Comparison of ENCODE assay signal across 27 cellular contexts in the genomic region with DNA sequence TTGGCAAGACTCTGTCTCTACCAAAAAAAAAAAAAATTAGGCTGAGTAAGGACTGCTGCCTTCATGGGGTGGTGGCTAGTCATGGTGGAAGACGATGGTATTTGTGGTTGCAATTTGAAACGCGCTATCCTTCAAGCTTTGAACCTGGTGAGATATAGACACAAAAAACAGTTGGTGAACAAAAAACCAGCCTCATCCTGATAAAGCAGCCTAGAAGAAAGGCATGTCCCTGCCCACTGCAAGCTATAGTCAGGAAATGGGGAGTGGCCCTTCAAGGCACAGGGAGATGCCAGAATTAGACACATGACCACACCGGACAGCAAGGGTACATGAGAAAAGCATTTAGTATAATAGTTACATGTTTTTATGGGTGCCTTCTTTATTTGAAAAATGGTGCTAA.
"Had no signal": no experiment of that assay in that cellular context is flagged by ENCODE, and none has a peak within 500 bp of the region (broad histone marks: within the 10 kb centered on the region; RNA-seq: fewer than 3 reads in every experiment).

No MANE protein-coding gene starts in this region.

- H3K9me3 ChIP-seq: colonic mucosa, Peyer's patch had no signal

- H3K27me3 ChIP-seq: colonic mucosa, Peyer's patch had no signal

- H3K4me1 ChIP-seq: colonic mucosa, Peyer's patch had no signal

- H3K4me3 Mint-ChIP-seq: activated CD4-positive, alpha-beta memory T cell treated with anti-CD3 and anti-CD28 coated beads, Interleukin-2, amount 10 ng/mL, durations not matched to agents 7 days and 5 days; activated naive CD4-positive, alpha-beta T cell treated with anti-CD3 and anti-CD28 coated beads for 36 hours; activated naive CD8-positive, alpha-beta T cell; activated T-helper 17 cell treated with anti-CD3 and anti-CD28 coated beads, Interleukin-2, amount 50 U/mL, for 72 hours; T-helper 17 cell had no signal

- H3K4me3 ChIP-seq: colonic mucosa, Peyer's patch had no signal

- ATAC-seq: activated T-helper 17 cell treated with anti-CD3 and anti-CD28 coated beads, Interleukin-2, amount 50 U/mL, for 72 hours; T-helper 17 cell had no signal

- H3K9me3 Mint-ChIP-seq: activated T-helper 17 cell treated with anti-CD3 and anti-CD28 coated beads, Interleukin-2, amount 50 U/mL, for 72 hours had no signal

- H3K27me3 Mint-ChIP-seq: activated CD4-positive, alpha-beta memory T cell treated with anti-CD3 and anti-CD28 coated beads, Interleukin-2, amount 10 ng/mL, durations not matched to agents 7 days and 5 days; activated naive CD8-positive, alpha-beta T cell had no signal

- H3K27ac Mint-ChIP-seq: activated CD4-positive, alpha-beta memory T cell treated with anti-CD3 and anti-CD28 coated beads, Interleukin-2, amount 10 ng/mL, durations not matched to agents 7 days and 5 days; activated naive CD4-positive, alpha-beta T cell treated with anti-CD3 and anti-CD28 coated beads for 36 hours; activated naive CD8-positive, alpha-beta T cell; activated T-helper 17 cell treated with anti-CD3 and anti-CD28 coated beads, Interleukin-2, amount 50 U/mL, for 72 hours; T-helper 17 cell had no signal

- H3K4me1 Mint-ChIP-seq: activated CD4-positive, alpha-beta memory T cell treated with anti-CD3 and anti-CD28 coated beads, Interleukin-2, amount 10 ng/mL, durations not matched to agents 7 days and 5 days; activated T-helper 17 cell treated with anti-CD3 and anti-CD28 coated beads, Interleukin-2, amount 50 U/mL, for 72 hours had no signal

- DNase-seq: activated CD4-positive, alpha-beta memory T cell treated with anti-CD3 and anti-CD28 coated beads, Interleukin-2, amount 10 ng/mL, durations not matched to agents 7 days and 5 days; activated CD4-positive, alpha-beta T cell treated with anti-CD3 and anti-CD28 coated beads, Interleukin-2, amount 50 U/mL, for 1 hour; activated CD4-positive, CD25-positive, alpha-beta regulatory T cell; activated gamma-delta T cell; activated naive CD4-positive, alpha-beta T cell treated with anti-CD3 and anti-CD28 coated beads for 36 hours; activated T-cell treated with anti-CD3 and anti-CD28 coated beads for 4 hours; activated T-cell treated with anti-CD3 and anti-CD28 coated beads, Interleukin-2, amount 50 U/mL, for 48 hours; amygdala; caudate nucleus; colonic mucosa; Karpas-422; MM.1S; NCI-H1105; NCI-H1436; NCI-H1694 treated with DMSO at 0.1 percent for 48 hours; NCI-H2029 treated with DMSO at 0.1 percent for 48 hours; NCI-H510A treated with DMSO at 0.1 percent for 48 hours; NCI-H69; NK-92 treated with Interleukin-12 subunit alpha and Interleukin-12 subunit beta, amount 100 ng/mL, for 24 hours; Peyer's patch; Right ventricle myocardium superior; T-helper 17 cell; T-helper 9 cell had no signal

- H3K36me3 ChIP-seq: colonic mucosa, Peyer's patch had no signal

- H3K27ac ChIP-seq: colonic mucosa, Peyer's patch, VCaP had no signal

- FAIRE-seq: TTC549 had no signal
